27 cellular contexts compared by ENCODE assay signal in the genomic region with DNA sequence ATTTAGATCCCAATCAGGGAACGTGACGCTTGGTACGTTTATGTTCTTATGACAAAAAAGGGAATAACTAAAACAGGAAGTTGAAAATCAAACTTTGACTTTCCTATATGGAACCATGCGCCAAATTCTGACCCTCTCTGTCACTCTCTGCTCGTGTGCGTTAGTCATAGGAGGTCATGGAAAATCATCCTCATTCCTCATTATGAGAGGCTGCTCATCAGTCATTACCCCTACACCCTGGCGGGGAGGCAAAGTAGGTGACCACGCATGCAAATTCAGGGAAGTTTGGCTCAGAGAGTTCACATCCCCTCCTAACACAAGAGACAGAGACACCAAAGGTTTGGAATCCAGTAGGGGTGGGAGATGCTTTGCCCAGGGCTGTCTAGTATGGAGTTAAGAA. TPM values are rescaled to one million over a fixed set of nuclear protein-coding genes. Genes with fewer than 3 reads are reported as not detected.
DNase-seq lines count a peak whose midpoint lies in the region; ATAC-seq and TF ChIP-seq lines count a peak whose summit lies in the region.
"Had no signal": no experiment of that assay in that cellular context is flagged by ENCODE, and none has a peak within 500 bp of the region (broad histone marks: within the 10 kb centered on the region; RNA-seq: fewer than 3 reads in every experiment).

No MANE protein-coding gene starts in this region.

- peaks cover 8% of the 10 kb centered on the region for H3K27me3 Mint-ChIP-seq in dendritic cell treated with granulocyte-macrophage colony-stimulating factor and Interleukin-4, amounts not matched to agents 40 ng/mL and 50 ng/mL, for 4 days
- H3K27me3 Mint-ChIP-seq: activated naive CD8-positive, alpha-beta T cell had no signal

- H3K4me3 Mint-ChIP-seq in dendritic cell treated with granulocyte-macrophage colony-stimulating factor and Interleukin-4, amounts not matched to agents 40 ng/mL and 50 ng/mL, for 4 days = peak overlapping the region; percentile 14
- H3K4me3 Mint-ChIP-seq: activated CD8-positive, alpha-beta T cell treated with anti-CD3 and anti-CD28 coated beads, Interleukin-2, amount 10 ng/mL, durations not matched to agents 7 days and 5 days; activated naive CD8-positive, alpha-beta T cell; CD8-positive, alpha-beta T cell; H9; IgD-negative memory B cell; natural killer cell treated with Interleukin-12 subunit alpha and Interleukin-12 subunit beta and Interleukin-15 and Interleukin-18, amount 100 ng/mL, for 72 hours had no signal

- no peaks in the 10 kb centered on the region for H3K27me3 ChIP-seq in upper lobe of right lung
- H3K27me3 ChIP-seq: MG63, ovary had no signal

- H3K4me1 Mint-ChIP-seq in dendritic cell treated with granulocyte-macrophage colony-stimulating factor and Interleukin-4, amounts not matched to agents 40 ng/mL and 50 ng/mL, for 4 days (ENCODE audit: low read depth) = peaks cover 61% of the 10 kb centered on the region

- peaks cover 2% of the 10 kb centered on the region for H3K4me1 ChIP-seq in upper lobe of right lung
- H3K4me1 ChIP-seq: left ventricle myocardium inferior had no signal

- peak; percentile 52 for ATAC-seq in upper lobe of right lung
- no peak for ATAC-seq in esophagus mucosa
- no peak for ATAC-seq in Right ventricle myocardium inferior
- ATAC-seq: CD8-positive, alpha-beta T cell; natural killer cell treated with Interleukin-12 subunit alpha and Interleukin-12 subunit beta and Interleukin-15 and Interleukin-18, amount 100 ng/mL, for 72 hours; right cardiac atrium had no signal

- no peak overlapping the region for H3K4me3 ChIP-seq in upper lobe of right lung
- H3K4me3 ChIP-seq: left ventricle myocardium inferior, MG63, ovary, thoracic aorta had no signal

- TF ChIP-seq CTCF in upper lobe of right lung (IDR thresholded peaks at IDR 0.05) = no peak

- peak; percentile 25 for DNase-seq in NOMO-1 treated with DMSO at 0.1 percent for 48 hours (lab: John Stamatoyannopoulos, UW; ENCODE audit: unreplicated experiment)
- DNase-seq in NOMO-1 treated with dmso at 0.1 percent for 144 hours (lab: John Stamatoyannopoulos, UW; ENCODE audit: unreplicated experiment) = no peak
- DNase-seq in stimulated activated CD4-positive, alpha-beta T cell treated with anti-CD3 and anti-CD28 coated beads, Interleukin-1b, Interleukin-23, amount 100 ng/mL, for 48 hours = peak; percentile 41
- DNase-seq in stimulated activated CD4-positive, alpha-beta T cell treated with anti-CD3 and anti-CD28 coated beads, Interleukin-2, amount 100 ng/mL, for 48 hours = no peak
- DNase-seq in upper lobe of right lung = no peak
- no peak for DNase-seq in Right ventricle myocardium inferior (ENCODE audit: missing footprints)
- DNase-seq: activated CD8-positive, alpha-beta T cell treated with anti-CD3 and anti-CD28 coated beads, Interleukin-2, amount 10 ng/mL, durations not matched to agents 7 days and 5 days; CD8-positive, alpha-beta T cell; DMS153; H9; left ventricle myocardium inferior; MG63; midbrain; NCI-H1694; NCI-H2171 treated with DMSO at 0.1 percent for 48 hours; NCI-H526; ovary; right cardiac atrium had no signal

- H3K27ac Mint-ChIP-seq in dendritic cell treated with granulocyte-macrophage colony-stimulating factor and Interleukin-4, amounts not matched to agents 40 ng/mL and 50 ng/mL, for 4 days = peak overlapping the region; percentile 84
- H3K27ac Mint-ChIP-seq: activated CD8-positive, alpha-beta T cell treated with anti-CD3 and anti-CD28 coated beads, Interleukin-2, amount 10 ng/mL, durations not matched to agents 7 days and 5 days; activated naive CD8-positive, alpha-beta T cell; CD8-positive, alpha-beta T cell; H9; IgD-negative memory B cell; natural killer cell treated with Interleukin-12 subunit alpha and Interleukin-12 subunit beta and Interleukin-15 and Interleukin-18, amount 100 ng/mL, for 72 hours had no signal

- no peaks in the 10 kb centered on the region for H3K36me3 ChIP-seq in upper lobe of right lung
- H3K36me3 ChIP-seq: left ventricle myocardium inferior, MG63, ovary, thoracic aorta had no signal

- H3K27ac ChIP-seq in upper lobe of right lung = no peak overlapping the region
- H3K27ac ChIP-seq: 22Rv1, left ventricle myocardium inferior, ovary, thoracic aorta had no signal

- no peaks in the 10 kb centered on the region for H3K9me3 ChIP-seq in upper lobe of right lung
- H3K9me3 ChIP-seq: left ventricle myocardium inferior, MG63, ovary, thoracic aorta had no signal

- H3K9me3 Mint-ChIP-seq in dendritic cell treated with granulocyte-macrophage colony-stimulating factor and Interleukin-4, amounts not matched to agents 40 ng/mL and 50 ng/mL, for 4 days = no peaks in the 10 kb centered on the region
- H3K9me3 Mint-ChIP-seq: IgD-negative memory B cell; natural killer cell treated with Interleukin-12 subunit alpha and Interleukin-12 subunit beta and Interleukin-15 and Interleukin-18, amount 100 ng/mL, for 72 hours had no signal

- no peaks in the 10 kb centered on the region for H3K36me3 Mint-ChIP-seq in dendritic cell treated with granulocyte-macrophage colony-stimulating factor and Interleukin-4, amounts not matched to agents 40 ng/mL and 50 ng/mL, for 4 days (ENCODE audit: low read depth)
- H3K36me3 Mint-ChIP-seq: activated naive CD8-positive, alpha-beta T cell; CD8-positive, alpha-beta T cell; natural killer cell treated with Interleukin-12 subunit alpha and Interleukin-12 subunit beta and Interleukin-15 and Interleukin-18, amount 100 ng/mL, for 72 hours had no signal

- intact Hi-C loops in dendritic cell treated with granulocyte-macrophage colony-stimulating factor and Interleukin-4, amounts not matched to agents 40 ng/mL and 50 ng/mL, for 4 days (cut with micrococcal nuclease) = loop anchor here (5.0 kb wide), 1 partner anchor 309 kb away; no protein-coding TSS in a partner anchor
- intact Hi-C loops in upper lobe of right lung (cut with DNase I) (no loop called here), Right ventricle myocardium inferior (cut with DNase I) (no loop called here)

RNA-seq across cellular contexts. Expression of a gene that starts 15.5 kb away (rescaled TPM):
- not detected for total RNA-seq in upper lobe of right lung
- total RNA-seq in esophagus mucosa = not detected
- not detected for total RNA-seq in Right ventricle myocardium inferior
- total RNA-seq: activated CD8-positive, alpha-beta T cell treated with anti-CD3 and anti-CD28 coated beads, Interleukin-2, amount 10 ng/mL, durations not matched to agents 7 days and 5 days; CD8-positive, alpha-beta T cell; fibroblast of villous mesenchyme; G401; H9; left ventricle myocardium inferior; natural killer cell treated with Interleukin-12 subunit alpha and Interleukin-12 subunit beta and Interleukin-15 and Interleukin-18, amount 100 ng/mL, for 72 hours; ovary; right cardiac atrium; thoracic aorta had no signal

RNA-seq across cellular contexts. Expression of a gene that starts 24.3 kb away (rescaled TPM):
- total RNA-seq in upper lobe of right lung (not detected), esophagus mucosa (64.1 TPM), Right ventricle myocardium inferior (not detected)
- total RNA-seq: activated CD8-positive, alpha-beta T cell treated with anti-CD3 and anti-CD28 coated beads, Interleukin-2, amount 10 ng/mL, durations not matched to agents 7 days and 5 days; CD8-positive, alpha-beta T cell; fibroblast of villous mesenchyme; G401; H9; left ventricle myocardium inferior; natural killer cell treated with Interleukin-12 subunit alpha and Interleukin-12 subunit beta and Interleukin-15 and Interleukin-18, amount 100 ng/mL, for 72 hours; ovary; right cardiac atrium; thoracic aorta had no signal

RNA-seq across cellular contexts. Expression of a gene that starts 30.6 kb away (rescaled TPM):
- total RNA-seq in upper lobe of right lung (not detected), esophagus mucosa (1.4 TPM), Right ventricle myocardium inferior (not detected)
- total RNA-seq: activated CD8-positive, alpha-beta T cell treated with anti-CD3 and anti-CD28 coated beads, Interleukin-2, amount 10 ng/mL, durations not matched to agents 7 days and 5 days; CD8-positive, alpha-beta T cell; fibroblast of villous mesenchyme; G401; H9; left ventricle myocardium inferior; natural killer cell treated with Interleukin-12 subunit alpha and Interleukin-12 subunit beta and Interleukin-15 and Interleukin-18, amount 100 ng/mL, for 72 hours; ovary; right cardiac atrium; thoracic aorta had no signal

RNA-seq across cellular contexts. Expression of a gene that starts 44.1 kb away (rescaled TPM):
- total RNA-seq in upper lobe of right lung (41.7 TPM), esophagus mucosa (871 TPM), Right ventricle myocardium inferior (0.89 TPM)
- total RNA-seq: CD8-positive, alpha-beta T cell; fibroblast of villous mesenchyme; G401; H9 had no signal

Comparison
In these comparisons a context has a peak if more than half of its experiments do, and no peak if none do; other contexts are left out.
1. DNase-seq: peak in NOMO-1 treated with DMSO at 0.1 percent for 48 hours (single experiment) and stimulated activated CD4-positive, alpha-beta T cell treated with anti-CD3 and anti-CD28 coated beads, Interleukin-1b, Interleukin-23, amount 100 ng/mL, for 48 hours (single experiment); none in NOMO-1 treated with dmso at 0.1 percent for 144 hours (single experiment), stimulated activated CD4-positive, alpha-beta T cell treated with anti-CD3 and anti-CD28 coated beads, Interleukin-2, amount 100 ng/mL, for 48 hours (0 of 2), upper lobe of right lung (single experiment) and Right ventricle myocardium inferior (single experiment).
2. RNA of a gene that starts 24.3 kb away (total RNA-seq): 64.1 TPM in esophagus mucosa (single experiment); not detected in upper lobe of right lung (single experiment) and not detected in Right ventricle myocardium inferior (single experiment); every median in the first group is over 10 times any median in the second.